Comparison of ENCODE assay signal across 1 cellular context in the genomic region with DNA sequence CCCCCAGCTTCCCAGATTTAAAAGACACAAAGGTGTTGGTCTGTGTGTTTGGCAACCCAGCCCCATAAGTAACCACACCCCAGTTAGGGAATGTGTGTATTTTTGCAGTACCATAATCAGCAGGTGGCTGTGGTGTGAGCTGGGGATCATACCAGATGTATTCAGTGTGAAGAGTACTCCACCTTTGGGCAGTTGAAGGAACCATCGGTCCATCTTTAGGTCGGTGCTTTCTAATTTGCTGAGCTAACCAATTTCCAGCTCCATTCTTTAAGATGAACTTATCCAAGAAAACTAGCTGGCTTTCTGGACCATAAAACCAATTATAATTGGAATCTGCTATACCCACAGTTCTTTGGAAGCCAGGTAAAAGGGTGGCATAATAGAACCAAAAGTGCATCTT.
TF ChIP-seq lines count a peak whose summit lies in the region.

No MANE protein-coding gene starts in this region.

TF ChIP-seq in HepG2, 621 proteins besides CTCF, POLR2A, EP300 and RAD21 (continued from another document):
- TF ChIP-seq SKIL (CRISPR knock-in tag; IDR thresholded peaks at IDR 0.05; ENCODE audit: borderline replicate concordance) (no peak), MAFK (conservative IDR thresholded peaks at IDR 0.05 in 1 of 2, IDR thresholded peaks at IDR 0.05 in 1 of 2; ENCODE audit: low read length in 2 of 2) (peak; percentile 70 to 79), STAG1 (CRISPR knock-in tag; IDR thresholded peaks at IDR 0.05) (peak; percentile 30)
